Comparison of ENCODE assay signal across 19 cellular contexts in the genomic region with DNA sequence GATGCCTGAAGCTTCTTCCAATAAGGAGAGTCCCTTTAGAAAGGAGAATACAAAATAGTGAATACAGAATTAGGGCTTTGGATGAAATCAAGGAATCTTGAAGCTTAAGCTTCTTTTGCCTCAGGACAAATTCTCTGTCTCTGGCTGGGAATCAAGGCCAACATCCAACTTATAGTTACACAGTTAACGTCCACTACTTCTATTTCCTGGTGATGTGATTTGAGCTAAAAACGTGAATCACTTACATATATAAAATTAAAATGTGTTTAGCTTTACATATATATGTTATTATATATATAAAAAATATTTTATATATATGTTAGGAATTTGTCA.
"Had no signal": no experiment of that assay in that cellular context is flagged by ENCODE, and none has a peak within 500 bp of the region (broad histone marks: within the 10 kb centered on the region; RNA-seq: fewer than 3 reads in every experiment).

No MANE protein-coding gene starts in this region.

- H3K9me3 Mint-ChIP-seq: effector memory CD8-positive, alpha-beta T cell had no signal

- H3K27me3 Mint-ChIP-seq: effector memory CD8-positive, alpha-beta T cell; naive B cell had no signal

- H3K27me3 ChIP-seq: breast epithelium, heart left ventricle, stomach had no signal

- H3K27ac ChIP-seq: breast epithelium, heart left ventricle, lower lobe of right lung, prostate gland, SK-N-MC, stomach, VCaP had no signal

- H3K9me3 ChIP-seq: breast epithelium, heart left ventricle, lower lobe of right lung, prostate gland, stomach had no signal

- DNase-seq: activated CD4-positive, alpha-beta T cell treated with anti-CD3 and anti-CD28 coated beads for 48 hours; activated CD8-positive, alpha-beta memory T cell treated with anti-CD3 and anti-CD28 coated beads for 24 hours; activated naive CD4-positive, alpha-beta T cell; aorta; dermis blood vessel endothelial cell; effector memory CD8-positive, alpha-beta T cell; heart left ventricle; left colon; lower lobe of right lung; naive B cell; nucleus accumbens; stimulated activated CD4-positive, alpha-beta T cell treated with anti-CD3 and anti-CD28 coated beads, Interleukin-1b, Interleukin-23, amount 100 ng/mL, for 48 hours; stomach had no signal

- H3K4me3 ChIP-seq: breast epithelium, heart left ventricle, lower lobe of right lung, prostate gland, SK-N-MC, stomach had no signal

- H3K4me3 Mint-ChIP-seq: activated T-helper 1 cell treated with anti-CD3 and anti-CD28 coated beads, Interleukin-12 subunit alpha, Interleukin-12 subunit beta, Interleukin-2, Interleukin-4 antibody, amounts not matched to agents 30 ng/mL and 10 ng/mL and 1 ng/mL, durations not matched to agents 14 hours and 24 hours and 36 hours; effector memory CD8-positive, alpha-beta T cell had no signal

- H3K36me3 ChIP-seq: breast epithelium, heart left ventricle, lower lobe of right lung, prostate gland, stomach had no signal

- H3K4me1 ChIP-seq: breast epithelium, lower lobe of right lung, prostate gland had no signal

- H3K27ac Mint-ChIP-seq: activated T-helper 1 cell treated with anti-CD3 and anti-CD28 coated beads, Interleukin-12 subunit alpha, Interleukin-12 subunit beta, Interleukin-2, Interleukin-4 antibody, amounts not matched to agents 30 ng/mL and 10 ng/mL and 1 ng/mL, durations not matched to agents 14 hours and 24 hours and 36 hours; effector memory CD8-positive, alpha-beta T cell had no signal

- ATAC-seq: effector memory CD8-positive, alpha-beta T cell; heart left ventricle; left colon; lower lobe of right lung; sciatic nerve had no signal
